In genomic region chr10:79093658-79094411, GRCh38 we compare ENCODE assay signal across 1 cellular context.
TF ChIP-seq lines count a peak whose summit lies in the region.

No MANE protein-coding gene starts in this region.

TF ChIP-seq in GM23338, 12 proteins besides CTCF, POLR2A, EP300 and RAD21 (continued from another document):
- TF ChIP-seq JUNB (IDR thresholded peaks at IDR 0.05; ENCODE audit: unreplicated experiment) (no peak), ETS1 (IDR thresholded peaks at IDR 0.05) (no peak), CREB1 (CRISPR knock-in tag; IDR thresholded peaks at IDR 0.05; ENCODE audit: low read depth) (no peak), REST (IDR thresholded peaks at IDR 0.05; ENCODE audit: unreplicated experiment) (no peak), ZNF114 (CRISPR knock-in tag; IDR thresholded peaks at IDR 0.05) (no peak), STAT1 (IDR thresholded peaks at IDR 0.05; ENCODE audit: unreplicated experiment) (no peak), POLR2AphosphoS5 (IDR thresholded peaks at IDR 0.05; ENCODE audit: low read depth) (no peak), EZH2phosphoT487 (IDR thresholded peaks at IDR 0.05; ENCODE audit: unreplicated experiment) (no peak)
